Comparison of ENCODE assay signal across 1 cellular context in genomic region chr17:15233022-15233805, GRCh38.
TF ChIP-seq lines count a peak whose summit lies in the region.

No MANE protein-coding gene starts in this region.

TF ChIP-seq in SK-N-SH, 30 proteins besides CTCF, POLR2A, EP300 and RAD21 (continued from another document):
- TF ChIP-seq RCOR1 (IDR thresholded peaks at IDR 0.05; ENCODE audit: low read length), result no peak
- no peak for TF ChIP-seq JUND (IDR thresholded peaks at IDR 0.05)
- TF ChIP-seq ELF1 (IDR thresholded peaks at IDR 0.05), result no peak
- no peak for TF ChIP-seq RFX5 (IDR thresholded peaks at IDR 0.05; ENCODE audit: low read length)
- TF ChIP-seq MAX (IDR thresholded peaks at IDR 0.05; ENCODE audit: low read depth), result no peak
- TF ChIP-seq TAF1 (IDR thresholded peaks at IDR 0.05; ENCODE audit: borderline replicate concordance, low read depth, low read length), result no peak
- no peak for TF ChIP-seq POLR2AphosphoS5 (IDR thresholded peaks at IDR 0.05; ENCODE audit: low read depth, low read length)
- TF ChIP-seq USF2 (IDR thresholded peaks at IDR 0.05; ENCODE audit: borderline replicate concordance, low read depth, low read length), result no peak
- no peak for TF ChIP-seq SIN3A (IDR thresholded peaks at IDR 0.05; ENCODE audit: borderline replicate concordance, low read depth, low read length)
- no peak for TF ChIP-seq TEAD4 (IDR thresholded peaks at IDR 0.05; ENCODE audit: borderline replicate concordance, insufficient read depth)
- no peak for TF ChIP-seq CHD2 (IDR thresholded peaks at IDR 0.05; ENCODE audit: low read length, partially characterized antibody)
- TF ChIP-seq SMC3 (IDR thresholded peaks at IDR 0.05; ENCODE audit: low read depth, low read length), result no peak
- TF ChIP-seq FOSL2 (IDR thresholded peaks at IDR 0.05; ENCODE audit: borderline replicate concordance, low read depth), result no peak; the same call in 1 of the 2 replicates
